ENCODE assay signal across 1 cellular context in the genomic region with DNA sequence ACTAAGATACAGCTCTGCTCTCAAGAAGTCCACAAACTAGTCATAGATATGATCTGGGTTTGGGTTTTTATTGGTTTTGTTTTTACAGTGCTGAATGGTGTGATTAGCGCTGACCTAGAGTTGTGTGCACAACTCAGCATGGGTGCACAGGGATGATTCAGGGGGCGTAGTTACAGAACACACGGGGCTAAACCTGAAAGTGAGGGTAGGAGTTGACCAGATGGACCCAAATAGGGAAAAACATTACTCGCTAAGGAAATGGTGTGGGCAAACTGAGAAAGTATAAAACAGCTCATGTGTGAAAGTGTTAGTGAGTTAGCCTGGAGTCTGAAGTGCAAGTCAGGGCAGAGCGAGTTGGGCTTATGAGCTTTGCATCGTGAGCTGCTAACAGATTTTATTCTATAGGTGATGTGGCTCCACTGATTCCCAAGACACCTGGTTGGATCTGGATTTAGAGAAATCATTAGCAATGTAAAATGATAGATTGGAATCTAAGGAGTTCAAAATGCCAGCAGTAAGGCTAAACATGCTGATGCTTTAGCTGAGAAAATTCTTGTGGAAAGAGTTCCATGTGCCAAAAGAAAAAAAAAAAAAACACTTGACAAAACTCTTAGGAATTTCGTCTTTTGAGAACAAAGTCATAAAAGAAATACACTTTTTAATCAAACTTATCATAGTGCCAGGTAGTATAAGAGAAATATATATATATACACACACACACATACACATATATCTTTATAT.
TF ChIP-seq lines count a peak whose summit lies in the region.

No MANE protein-coding gene starts in this region.

TF ChIP-seq in GM12878, 131 proteins besides CTCF, POLR2A, EP300 and RAD21 (continued from another document):
- TF ChIP-seq, protein P1, sequence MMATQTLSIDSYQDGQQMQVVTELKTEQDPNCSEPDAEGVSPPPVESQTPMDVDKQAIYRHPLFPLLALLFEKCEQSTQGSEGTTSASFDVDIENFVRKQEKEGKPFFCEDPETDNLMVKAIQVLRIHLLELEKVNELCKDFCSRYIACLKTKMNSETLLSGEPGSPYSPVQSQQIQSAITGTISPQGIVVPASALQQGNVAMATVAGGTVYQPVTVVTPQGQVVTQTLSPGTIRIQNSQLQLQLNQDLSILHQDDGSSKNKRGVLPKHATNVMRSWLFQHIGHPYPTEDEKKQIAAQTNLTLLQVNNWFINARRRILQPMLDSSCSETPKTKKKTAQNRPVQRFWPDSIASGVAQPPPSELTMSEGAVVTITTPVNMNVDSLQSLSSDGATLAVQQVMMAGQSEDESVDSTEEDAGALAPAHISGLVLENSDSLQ (IDR thresholded peaks at IDR 0.05) = no peak
- TF ChIP-seq CBX3 (IDR thresholded peaks at IDR 0.05; ENCODE audit: borderline replicate concordance, low read depth) = no peak
- TF ChIP-seq, protein P2, sequence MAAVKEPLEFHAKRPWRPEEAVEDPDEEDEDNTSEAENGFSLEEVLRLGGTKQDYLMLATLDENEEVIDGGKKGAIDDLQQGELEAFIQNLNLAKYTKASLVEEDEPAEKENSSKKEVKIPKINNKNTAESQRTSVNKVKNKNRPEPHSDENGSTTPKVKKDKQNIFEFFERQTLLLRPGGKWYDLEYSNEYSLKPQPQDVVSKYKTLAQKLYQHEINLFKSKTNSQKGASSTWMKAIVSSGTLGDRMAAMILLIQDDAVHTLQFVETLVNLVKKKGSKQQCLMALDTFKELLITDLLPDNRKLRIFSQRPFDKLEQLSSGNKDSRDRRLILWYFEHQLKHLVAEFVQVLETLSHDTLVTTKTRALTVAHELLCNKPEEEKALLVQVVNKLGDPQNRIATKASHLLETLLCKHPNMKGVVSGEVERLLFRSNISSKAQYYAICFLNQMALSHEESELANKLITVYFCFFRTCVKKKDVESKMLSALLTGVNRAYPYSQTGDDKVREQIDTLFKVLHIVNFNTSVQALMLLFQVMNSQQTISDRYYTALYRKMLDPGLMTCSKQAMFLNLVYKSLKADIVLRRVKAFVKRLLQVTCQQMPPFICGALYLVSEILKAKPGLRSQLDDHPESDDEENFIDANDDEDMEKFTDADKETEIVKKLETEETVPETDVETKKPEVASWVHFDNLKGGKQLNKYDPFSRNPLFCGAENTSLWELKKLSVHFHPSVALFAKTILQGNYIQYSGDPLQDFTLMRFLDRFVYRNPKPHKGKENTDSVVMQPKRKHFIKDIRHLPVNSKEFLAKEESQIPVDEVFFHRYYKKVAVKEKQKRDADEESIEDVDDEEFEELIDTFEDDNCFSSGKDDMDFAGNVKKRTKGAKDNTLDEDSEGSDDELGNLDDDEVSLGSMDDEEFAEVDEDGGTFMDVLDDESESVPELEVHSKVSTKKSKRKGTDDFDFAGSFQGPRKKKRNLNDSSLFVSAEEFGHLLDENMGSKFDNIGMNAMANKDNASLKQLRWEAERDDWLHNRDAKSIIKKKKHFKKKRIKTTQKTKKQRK (IDR thresholded peaks at IDR 0.05; ENCODE audit: low read depth, low read length) = no peak
- TF ChIP-seq HDGF (IDR thresholded peaks at IDR 0.05) = no peak
- no peak for TF ChIP-seq POLR2AphosphoS2 (IDR thresholded peaks at IDR 0.05; ENCODE audit: low read depth, low read length)
- TF ChIP-seq, protein P3, sequence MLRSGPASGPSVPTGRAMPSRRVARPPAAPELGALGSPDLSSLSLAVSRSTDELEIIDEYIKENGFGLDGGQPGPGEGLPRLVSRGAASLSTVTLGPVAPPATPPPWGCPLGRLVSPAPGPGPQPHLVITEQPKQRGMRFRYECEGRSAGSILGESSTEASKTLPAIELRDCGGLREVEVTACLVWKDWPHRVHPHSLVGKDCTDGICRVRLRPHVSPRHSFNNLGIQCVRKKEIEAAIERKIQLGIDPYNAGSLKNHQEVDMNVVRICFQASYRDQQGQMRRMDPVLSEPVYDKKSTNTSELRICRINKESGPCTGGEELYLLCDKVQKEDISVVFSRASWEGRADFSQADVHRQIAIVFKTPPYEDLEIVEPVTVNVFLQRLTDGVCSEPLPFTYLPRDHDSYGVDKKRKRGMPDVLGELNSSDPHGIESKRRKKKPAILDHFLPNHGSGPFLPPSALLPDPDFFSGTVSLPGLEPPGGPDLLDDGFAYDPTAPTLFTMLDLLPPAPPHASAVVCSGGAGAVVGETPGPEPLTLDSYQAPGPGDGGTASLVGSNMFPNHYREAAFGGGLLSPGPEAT (IDR thresholded peaks at IDR 0.05; ENCODE audit: low read depth) = no peak
- no peak for TF ChIP-seq NFIC (IDR thresholded peaks at IDR 0.05; ENCODE audit: low read depth, low read length)
- no peak for TF ChIP-seq MXI1 (IDR thresholded peaks at IDR 0.05; ENCODE audit: low read depth, low read length)
- no peak for TF ChIP-seq ATF7 (IDR thresholded peaks at IDR 0.05; ENCODE audit: low read depth)
- no peak for TF ChIP-seq FOXK2 (IDR thresholded peaks at IDR 0.05)
- TF ChIP-seq TBL1XR1 (IDR thresholded peaks at IDR 0.05; ENCODE audit: low read depth, low read length) = no peak
- no peak for TF ChIP-seq KAT2A (conservative IDR thresholded peaks at IDR 0.05; ENCODE audit: control insufficient read depth, low read depth, low read length)
